ENCODE assay signal across 10 cellular contexts in genomic region chr19:35119091-35119490, GRCh38. TPM values are rescaled to one million over a fixed set of nuclear protein-coding genes. Genes with fewer than 3 reads are reported as not detected.
DNase-seq lines count a peak whose midpoint lies in the region; TF ChIP-seq lines count a peak whose summit lies in the region.
"Had no signal": no experiment of that assay in that cellular context is flagged by ENCODE, and none has a peak within 500 bp of the region (broad histone marks: within the 10 kb centered on the region; RNA-seq: fewer than 3 reads in every experiment).

No MANE protein-coding gene starts in this region.

- H3F3A ChIP-seq in SK-N-SH (replicated peaks; ENCODE audit: insufficient read depth): no peaks in the 10 kb centered on the region

- no peak for TF ChIP-seq CTCF in SK-N-SH (IDR thresholded peaks at IDR 0.05)

- WGBS in SK-N-SH (ENCODE audit: low lambda C conversion rate): 81% methylated on average over 14 of the region's 14 CpGs

- H3K79me2 ChIP-seq in SK-N-SH (ENCODE audit: insufficient read depth): no peaks in the 10 kb centered on the region

- no peak overlapping the region for H3K4me2 ChIP-seq in SK-N-SH

- H3K36me3 ChIP-seq in mucosa of rectum (ENCODE audit: control insufficient read depth in 2 of 2, insufficient read depth in 2 of 2, low read length in 2 of 2) (peaks cover 31 to 46% of the 10 kb centered on the region in 2 donors), SK-N-SH (replicated peaks in 1 of 2; ENCODE audit: control insufficient read depth in 1 of 2, insufficient read depth in 2 of 2, low read length in 1 of 2) (no peaks in the 10 kb centered on the region)

- H3K27ac ChIP-seq in caudate nucleus (ENCODE audit: low read depth, low read length) (peak overlapping the region; percentile 46), mucosa of rectum (ENCODE audit: low read depth in 2 of 2, low read length in 2 of 2) (peak overlapping the region; percentile 99 to 100), SK-N-SH (ENCODE audit: low read depth in 2 of 2, low read length in 1 of 2) (no peak overlapping the region)

- DNase-seq in COLO668 (lab: John Stamatoyannopoulos, UW; ENCODE audit: unreplicated experiment): peak; percentile 29
- DNase-seq in caudate nucleus (lab: John Stamatoyannopoulos, UW): no peak
- DNase-seq in occipital lobe (lab: John Stamatoyannopoulos, UW): no peak
- no peak for DNase-seq in mesenteric fat pad (ENCODE audit: low spot score)
- no peak for DNase-seq in SK-N-SH
- DNase-seq: activated T-cell treated with anti-CD3 and anti-CD28 coated beads for 4 hours; NCI-H2107; stimulated activated CD8-positive, alpha-beta memory T cell treated with anti-CD3 and anti-CD28 coated beads, Interleukin-4, amount 100 ng/mL, for 48 hours had no signal

- no peak for TF ChIP-seq EP300 in SK-N-SH (IDR thresholded peaks at IDR 0.05; ENCODE audit: borderline replicate concordance in 1 of 2, low read depth in 1 of 2, low read length in 1 of 2)

- H3K27me3 ChIP-seq in mucosa of rectum (ENCODE audit: control insufficient read depth in 2 of 2, insufficient read depth in 2 of 2, low read length in 2 of 2) (no peaks in the 10 kb centered on the region), SK-N-SH (ENCODE audit: insufficient read depth) (no peaks in the 10 kb centered on the region; the same call in 1 of the 2 replicates)

- H2AFZ ChIP-seq in SK-N-SH (ENCODE audit: low read depth): no peak overlapping the region

- H3K4me3 ChIP-seq in mucosa of rectum (ENCODE audit: low read length in 2 of 2): peak overlapping the region; percentile 94 to 97
- H3K4me3 ChIP-seq in SK-N-SH (ENCODE audit: low read depth in 2 of 2, low read length in 1 of 2): no peak overlapping the region
- H3K4me3 ChIP-seq: mucosa of descending colon had no signal

- peaks cover 36 to 51% of the 10 kb centered on the region in 2 donors for H3K4me1 ChIP-seq in mucosa of rectum (ENCODE audit: control insufficient read depth in 2 of 2, insufficient read depth in 2 of 2, low read length in 2 of 2)
- H3K4me1 ChIP-seq in SK-N-SH (ENCODE audit: control insufficient read depth in 1 of 2, insufficient read depth in 2 of 2, low read depth in 1 of 2, low read length in 1 of 2): peaks cover 0 to 8% of the 10 kb centered on the region in 2 experiments; a peak in 1 of 4 replicates

- POLR2A ChIA-PET in SK-N-SH (lab: Yijun Ruan, JAX): no interaction called here

- H3K9me3 ChIP-seq in mucosa of rectum (ENCODE audit: control insufficient read depth in 2 of 2, low read length in 2 of 2) (no peaks in the 10 kb centered on the region), SK-N-SH (no peaks in the 10 kb centered on the region)
- H3K9me3 ChIP-seq: mucosa of descending colon had no signal

- no peak for TF ChIP-seq RAD21 in SK-N-SH (IDR thresholded peaks at IDR 0.05; ENCODE audit: low read length)

- no peaks in the 10 kb centered on the region for H3K9me2 ChIP-seq in SK-N-SH

- H3K9ac ChIP-seq in mucosa of rectum (ENCODE audit: low read depth in 1 of 2, low read length in 2 of 2) (peak overlapping the region; percentile 77 to 100), SK-N-SH (no peak overlapping the region)

- no peaks in the 10 kb centered on the region for H4K20me1 ChIP-seq in SK-N-SH (ENCODE audit: insufficient read depth)

- CTCF ChIA-PET in SK-N-SH (lab: Yijun Ruan, JAX): interaction anchor here (0.9 to 2.8 kb wide), 4 partner anchors 16 to 52 kb away, joined by 3 to 14 read pairs (median 10); partner anchors contain the start of genes FXYD7 and LGI4

TF ChIP-seq in SK-N-SH, 30 proteins besides CTCF, POLR2A, EP300 and RAD21:
- no peak for TF ChIP-seq RXRA (IDR thresholded peaks at IDR 0.05; ENCODE audit: borderline replicate concordance, low read depth)
- TF ChIP-seq RCOR1 (IDR thresholded peaks at IDR 0.05; ENCODE audit: low read length): no peak
- no peak for TF ChIP-seq MEF2A (IDR thresholded peaks at IDR 0.05; ENCODE audit: borderline replicate concordance, low read depth)
- no peak for TF ChIP-seq FOXM1 (IDR thresholded peaks at IDR 0.05; ENCODE audit: low read depth)
- TF ChIP-seq USF2 (IDR thresholded peaks at IDR 0.05; ENCODE audit: borderline replicate concordance, low read depth, low read length): no peak

RNA-seq across cellular contexts. Expression of gene FXYD3, which starts 3.5 kb away (rescaled TPM):
- total RNA-seq in occipital lobe (not detected), mesenteric fat pad (1.3 TPM)
- polyA plus RNA-seq in SK-N-SH (2012; rRNA removed): not detected in 2 replicates
- not detected in 2 replicates for polyA plus RNA-seq in SK-N-SH (2012; cell fraction: cytosol; rRNA removed)
- polyA plus RNA-seq in SK-N-SH (2012; cell fraction: nucleus; rRNA removed): not detected in 2 replicates

RNA-seq across cellular contexts. Expression of gene LGI4, which starts 15.8 kb away (rescaled TPM):
- 14.2 TPM for total RNA-seq in occipital lobe
- total RNA-seq in mesenteric fat pad: 7.7 TPM
- polyA plus RNA-seq in SK-N-SH (2012; rRNA removed): 0.05 and 0.15 TPM in 2 replicates
- 0.03 TPM in 1 of 2 replicates, not detected in the other for polyA plus RNA-seq in SK-N-SH (2012; cell fraction: cytosol; rRNA removed)
- 1.1 and 1.2 TPM in 2 replicates for polyA plus RNA-seq in SK-N-SH (2012; cell fraction: nucleus; rRNA removed)

RNA-seq across cellular contexts. Expression of gene FXYD1, which starts 19.5 kb away (rescaled TPM):
- total RNA-seq in occipital lobe: not detected
- total RNA-seq in mesenteric fat pad: 47.3 TPM
- polyA plus RNA-seq in SK-N-SH (2012; rRNA removed): 0.12 TPM in 1 of 2 replicates, not detected in the other
- polyA plus RNA-seq in SK-N-SH (2012; cell fraction: cytosol; rRNA removed): 0.17 TPM in 1 of 2 replicates, not detected in the other
- polyA plus RNA-seq in SK-N-SH (2012; cell fraction: nucleus; rRNA removed): 0.31 and 0.38 TPM in 2 replicates

RNA-seq across cellular contexts. Expression of gene FXYD7, which starts 24.0 kb away (rescaled TPM):
- total RNA-seq in occipital lobe (24.0 TPM), mesenteric fat pad (0.48 TPM)
- polyA plus RNA-seq in SK-N-SH (2012; rRNA removed): 0.10 and 0.44 TPM in 2 replicates
- polyA plus RNA-seq in SK-N-SH (2012; cell fraction: cytosol; rRNA removed): 0.20 and 0.21 TPM in 2 replicates
- polyA plus RNA-seq in SK-N-SH (2012; cell fraction: nucleus; rRNA removed): 0.43 and 0.69 TPM in 2 replicates

RNA-seq across cellular contexts. Expression of gene FXYD5, which starts 35.4 kb away (rescaled TPM):
- total RNA-seq in occipital lobe (not detected), mesenteric fat pad (73.4 TPM)
- 107 and 195 TPM in 2 replicates for polyA plus RNA-seq in SK-N-SH (2012; rRNA removed)
- polyA plus RNA-seq in SK-N-SH (2012; cell fraction: cytosol; rRNA removed): 90.9 and 118 TPM in 2 replicates
- 64.6 and 65.4 TPM in 2 replicates for polyA plus RNA-seq in SK-N-SH (2012; cell fraction: nucleus; rRNA removed)

Comparison
In these comparisons a context has a peak if more than half of its experiments do, and no peak if none do; other contexts are left out.
1. H3K27ac ChIP-seq: peak in caudate nucleus (single experiment) and mucosa of rectum (2 of 2); none in SK-N-SH (0 of 2).
2. H3K4me3 ChIP-seq: peak in mucosa of rectum (2 of 2); none in SK-N-SH (0 of 2).
3. RNA of gene FXYD1, which starts 19.5 kb away (total RNA-seq): 47.3 TPM in mesenteric fat pad (single experiment); not detected in occipital lobe (single experiment); every median in the first group is over 10 times any median in the second.